ENCODE assay signal across 16 cellular contexts in the genomic region with DNA sequence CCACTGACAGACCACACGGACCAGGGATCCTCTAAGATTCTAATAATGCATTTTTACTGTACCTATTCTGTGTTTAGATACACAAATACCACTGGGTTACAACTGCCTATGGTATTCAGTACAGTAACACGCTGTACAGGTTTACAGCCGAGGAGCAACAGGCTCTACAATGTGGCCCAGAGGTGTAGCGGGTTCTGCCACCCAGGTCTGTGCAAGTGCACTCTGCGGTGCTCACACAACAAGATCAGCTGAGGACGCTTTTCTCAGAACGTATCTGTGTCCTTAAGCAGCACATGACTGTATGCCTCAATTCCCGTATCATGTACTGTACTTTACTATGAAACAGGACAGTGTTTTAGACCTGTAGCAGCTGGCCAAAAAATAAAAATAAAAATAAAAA. TPM values are rescaled to one million over a fixed set of nuclear protein-coding genes. Genes with fewer than 3 reads are reported as not detected.
DNase-seq lines count a peak whose midpoint lies in the region; ATAC-seq and TF ChIP-seq lines count a peak whose summit lies in the region.
"Had no signal": no experiment of that assay in that cellular context is flagged by ENCODE, and none has a peak within 500 bp of the region (broad histone marks: within the 10 kb centered on the region; RNA-seq: fewer than 3 reads in every experiment).

No MANE protein-coding gene starts in this region.

- no peak for TF ChIP-seq CTCF in hepatocyte (IDR thresholded peaks at IDR 0.05; ENCODE audit: poor library complexity)

- peak overlapping the region; percentile 48 for H3K27ac ChIP-seq in hepatocyte

- peak; percentile 2 for ATAC-seq in stimulated activated effector memory CD8-positive, alpha-beta T cell treated with anti-CD3 and anti-CD28 coated beads, Interleukin-12 subunit alpha, Interleukin-12 subunit beta, amount 100 ng/mL, for 72 hours
- ATAC-seq in GM21390 (IDR thresholded peaks at IDR 0.05; ENCODE audit: unreplicated experiment): no peak

- no peaks in the 10 kb centered on the region for H3K9me3 ChIP-seq in hepatocyte (ENCODE audit: low read depth)
- no peaks in the 10 kb centered on the region for H3K9me3 ChIP-seq in MG63

- H3K4me3 ChIP-seq in hepatocyte: no peak overlapping the region
- H3K4me3 ChIP-seq in MG63: no peak overlapping the region

- H3K9me2 ChIP-seq in hepatocyte (replicated peaks; ENCODE audit: insufficient read depth): no peaks in the 10 kb centered on the region

- H4K20me1 ChIP-seq in hepatocyte (ENCODE audit: insufficient read depth, poor library complexity, severe bottlenecking): peaks cover 94% of the 10 kb centered on the region

- H3K9me3 Mint-ChIP-seq in activated naive CD4-positive, alpha-beta T cell treated with anti-CD3 and anti-CD28 coated beads, Interleukin-2, amount 50 U/mL, for 24 hours: no peaks in the 10 kb centered on the region
- no peaks in the 10 kb centered on the region for H3K9me3 Mint-ChIP-seq in activated T-helper 2 cell treated with anti-CD3 and anti-CD28 coated beads, Interferon-gamma antibody, Interleukin-2, Interleukin-4, amounts not matched to agents 10 μg/mL and 5 μg/mL and 100 μg/mL, durations not matched to agents 14 hours and 24 hours and 36 hours
- no peaks in the 10 kb centered on the region for H3K9me3 Mint-ChIP-seq in stimulated activated effector memory CD8-positive, alpha-beta T cell treated with anti-CD3 and anti-CD28 coated beads, Interleukin-12 subunit alpha, Interleukin-12 subunit beta, amount 100 ng/mL, for 72 hours

- H3K4me2 ChIP-seq in hepatocyte: peak overlapping the region; percentile 63

- 89% methylated on average over 8 of the region's 8 CpGs for WGBS in hepatocyte (ENCODE audit: low lambda C conversion rate, missing lambda C conversion rate)

- peaks cover 92% of the 10 kb centered on the region for H3K4me1 Mint-ChIP-seq in activated naive CD4-positive, alpha-beta T cell treated with anti-CD3 and anti-CD28 coated beads, Interleukin-2, amount 50 U/mL, for 24 hours
- H3K4me1 Mint-ChIP-seq in activated T-helper 2 cell treated with anti-CD3 and anti-CD28 coated beads, Interferon-gamma antibody, Interleukin-2, Interleukin-4, amounts not matched to agents 10 μg/mL and 5 μg/mL and 100 μg/mL, durations not matched to agents 14 hours and 24 hours and 36 hours (ENCODE audit: low read depth): peaks cover 71% of the 10 kb centered on the region
- H3K4me1 Mint-ChIP-seq in stimulated activated effector memory CD8-positive, alpha-beta T cell treated with anti-CD3 and anti-CD28 coated beads, Interleukin-12 subunit alpha, Interleukin-12 subunit beta, amount 100 ng/mL, for 72 hours: peaks cover 74% of the 10 kb centered on the region

- intact Hi-C loops in activated T-helper 2 cell treated with anti-CD3 and anti-CD28 coated beads, Interferon-gamma antibody, Interleukin-2, Interleukin-4, amounts not matched to agents 10 μg/mL and 5 μg/mL and 100 μg/mL, durations not matched to agents 14 hours and 24 hours and 36 hours (cut with micrococcal nuclease): loop anchor here (10.0 kb wide), 1 partner anchor 51 kb away; no protein-coding TSS in a partner anchor

- H3K79me2 ChIP-seq in hepatocyte: peaks cover 93% of the 10 kb centered on the region

- no peaks in the 10 kb centered on the region for H3K36me3 ChIP-seq in hepatocyte (replicated peaks; ENCODE audit: insufficient read depth, low read depth)
- no peaks in the 10 kb centered on the region; the same call in 1 of the 2 replicates for H3K36me3 ChIP-seq in MG63

- H3K27me3 ChIP-seq in hepatocyte (no peaks in the 10 kb centered on the region), MG63 (no peaks in the 10 kb centered on the region)

- H3K27me3 Mint-ChIP-seq in activated naive CD4-positive, alpha-beta T cell treated with anti-CD3 and anti-CD28 coated beads, Interleukin-2, amount 50 U/mL, for 24 hours: no peaks in the 10 kb centered on the region
- H3K27me3 Mint-ChIP-seq in activated T-helper 2 cell treated with anti-CD3 and anti-CD28 coated beads, Interferon-gamma antibody, Interleukin-2, Interleukin-4, amounts not matched to agents 10 μg/mL and 5 μg/mL and 100 μg/mL, durations not matched to agents 14 hours and 24 hours and 36 hours (ENCODE audit: low read depth): peaks cover 5% of the 10 kb centered on the region

- DNase-seq in activated naive CD4-positive, alpha-beta T cell treated with Interleukin-2 at 50 U/mL for 16 hours: no peak
- DNase-seq in activated T-helper 2 cell treated with anti-CD3 and anti-CD28 coated beads, Interferon-gamma antibody, Interleukin-2, Interleukin-4, amounts not matched to agents 10 μg/mL and 5 μg/mL and 100 μg/mL, durations not matched to agents 14 hours and 24 hours and 36 hours (ENCODE audit: low spot score): no peak
- DNase-seq in hepatocyte (ENCODE audit: low spot score): no peak
- DNase-seq in stimulated activated effector memory CD8-positive, alpha-beta T cell treated with anti-CD3 and anti-CD28 coated beads, Interleukin-12 subunit alpha, Interleukin-12 subunit beta, amount 100 ng/mL, for 72 hours (ENCODE audit: low spot score in 2 of 2): no peak
- DNase-seq in MG63: no peak
- DNase-seq in activated CD8-positive, alpha-beta memory T cell treated with anti-CD3 and anti-CD28 coated beads, Interleukin-2, amount 50 U/mL, for 4 hours: no peak
- DNase-seq: activated CD8-positive, alpha-beta memory T cell treated with anti-CD3 and anti-CD28 coated beads for 24 hours; activated naive CD4-positive, alpha-beta T cell; islet precursor cell; NCI-H1436 treated with DMSO at 0.1 percent for 48 hours; NCI-H345; NK-92 treated with Interleukin-12 subunit alpha and Interleukin-12 subunit beta, amount 100 ng/mL, for 24 hours; stimulated activated CD4-positive, alpha-beta T cell treated with anti-CD3 and anti-CD28 coated beads, Interleukin-2, amount 100 ng/mL, for 24 hours; substantia nigra had no signal

- H2AFZ ChIP-seq in hepatocyte: no peak overlapping the region

- H3K4me1 ChIP-seq in hepatocyte (ENCODE audit: insufficient read depth): peaks cover 55% of the 10 kb centered on the region

- peak overlapping the region; percentile 95 for H3K27ac Mint-ChIP-seq in activated naive CD4-positive, alpha-beta T cell treated with anti-CD3 and anti-CD28 coated beads, Interleukin-2, amount 50 U/mL, for 24 hours
- peak overlapping the region; percentile 77 for H3K27ac Mint-ChIP-seq in activated T-helper 2 cell treated with anti-CD3 and anti-CD28 coated beads, Interferon-gamma antibody, Interleukin-2, Interleukin-4, amounts not matched to agents 10 μg/mL and 5 μg/mL and 100 μg/mL, durations not matched to agents 14 hours and 24 hours and 36 hours
- H3K27ac Mint-ChIP-seq in stimulated activated effector memory CD8-positive, alpha-beta T cell treated with anti-CD3 and anti-CD28 coated beads, Interleukin-12 subunit alpha, Interleukin-12 subunit beta, amount 100 ng/mL, for 72 hours: peak overlapping the region; percentile 20

- H3K36me3 Mint-ChIP-seq in activated naive CD4-positive, alpha-beta T cell treated with anti-CD3 and anti-CD28 coated beads, Interleukin-2, amount 50 U/mL, for 24 hours: peaks cover 3% of the 10 kb centered on the region
- peaks cover 19% of the 10 kb centered on the region for H3K36me3 Mint-ChIP-seq in activated T-helper 2 cell treated with anti-CD3 and anti-CD28 coated beads, Interferon-gamma antibody, Interleukin-2, Interleukin-4, amounts not matched to agents 10 μg/mL and 5 μg/mL and 100 μg/mL, durations not matched to agents 14 hours and 24 hours and 36 hours (ENCODE audit: low read depth)
- peaks cover 5% of the 10 kb centered on the region for H3K36me3 Mint-ChIP-seq in stimulated activated effector memory CD8-positive, alpha-beta T cell treated with anti-CD3 and anti-CD28 coated beads, Interleukin-12 subunit alpha, Interleukin-12 subunit beta, amount 100 ng/mL, for 72 hours

- peak overlapping the region; percentile 77 for H3K4me3 Mint-ChIP-seq in activated naive CD4-positive, alpha-beta T cell treated with anti-CD3 and anti-CD28 coated beads, Interleukin-2, amount 50 U/mL, for 24 hours
- H3K4me3 Mint-ChIP-seq in activated T-helper 2 cell treated with anti-CD3 and anti-CD28 coated beads, Interferon-gamma antibody, Interleukin-2, Interleukin-4, amounts not matched to agents 10 μg/mL and 5 μg/mL and 100 μg/mL, durations not matched to agents 14 hours and 24 hours and 36 hours (ENCODE audit: low read depth): peak overlapping the region; percentile 26
- H3K4me3 Mint-ChIP-seq in stimulated activated effector memory CD8-positive, alpha-beta T cell treated with anti-CD3 and anti-CD28 coated beads, Interleukin-12 subunit alpha, Interleukin-12 subunit beta, amount 100 ng/mL, for 72 hours: peak overlapping the region; percentile 4

RNA-seq across cellular contexts. Expression of a gene that starts 6.5 kb away (rescaled TPM):
- 7.4 and 8.0 TPM in 2 replicates for total RNA-seq in activated T-helper 2 cell treated with anti-CD3 and anti-CD28 coated beads, Interferon-gamma antibody, Interleukin-2, Interleukin-4, amounts not matched to agents 10 μg/mL and 5 μg/mL and 100 μg/mL, durations not matched to agents 14 hours and 24 hours and 36 hours
- 12.6 and 14.5 TPM in 2 replicates for total RNA-seq in hepatocyte
- 4.3 and 5.8 TPM in 2 replicates for polyA plus RNA-seq in hepatocyte
- total RNA-seq in MG63 (2014; rRNA removed; shearing (Covaris generic); ENCODE audit: low replicate concordance): 2.6 and 3.0 TPM in 2 replicates

Comparison
In these comparisons a context has a peak if more than half of its experiments do, and no peak if none do; other contexts are left out.
1. H3K27ac Mint-ChIP-seq: peak in every context shown above with its lines; median percentile 95 in activated naive CD4-positive, alpha-beta T cell treated with anti-CD3 and anti-CD28 coated beads, Interleukin-2, amount 50 U/mL, for 24 hours; 77 in activated T-helper 2 cell treated with anti-CD3 and anti-CD28 coated beads, Interferon-gamma antibody, Interleukin-2, Interleukin-4, amounts not matched to agents 10 μg/mL and 5 μg/mL and 100 μg/mL, durations not matched to agents 14 hours and 24 hours and 36 hours; 20 in stimulated activated effector memory CD8-positive, alpha-beta T cell treated with anti-CD3 and anti-CD28 coated beads, Interleukin-12 subunit alpha, Interleukin-12 subunit beta, amount 100 ng/mL, for 72 hours.
2. H3K4me3 Mint-ChIP-seq: peak in every context shown above with its lines; median percentile 77 in activated naive CD4-positive, alpha-beta T cell treated with anti-CD3 and anti-CD28 coated beads, Interleukin-2, amount 50 U/mL, for 24 hours; 26 in activated T-helper 2 cell treated with anti-CD3 and anti-CD28 coated beads, Interferon-gamma antibody, Interleukin-2, Interleukin-4, amounts not matched to agents 10 μg/mL and 5 μg/mL and 100 μg/mL, durations not matched to agents 14 hours and 24 hours and 36 hours; 4 in stimulated activated effector memory CD8-positive, alpha-beta T cell treated with anti-CD3 and anti-CD28 coated beads, Interleukin-12 subunit alpha, Interleukin-12 subunit beta, amount 100 ng/mL, for 72 hours.